23 cellular contexts compared by ENCODE assay signal in the genomic region with DNA sequence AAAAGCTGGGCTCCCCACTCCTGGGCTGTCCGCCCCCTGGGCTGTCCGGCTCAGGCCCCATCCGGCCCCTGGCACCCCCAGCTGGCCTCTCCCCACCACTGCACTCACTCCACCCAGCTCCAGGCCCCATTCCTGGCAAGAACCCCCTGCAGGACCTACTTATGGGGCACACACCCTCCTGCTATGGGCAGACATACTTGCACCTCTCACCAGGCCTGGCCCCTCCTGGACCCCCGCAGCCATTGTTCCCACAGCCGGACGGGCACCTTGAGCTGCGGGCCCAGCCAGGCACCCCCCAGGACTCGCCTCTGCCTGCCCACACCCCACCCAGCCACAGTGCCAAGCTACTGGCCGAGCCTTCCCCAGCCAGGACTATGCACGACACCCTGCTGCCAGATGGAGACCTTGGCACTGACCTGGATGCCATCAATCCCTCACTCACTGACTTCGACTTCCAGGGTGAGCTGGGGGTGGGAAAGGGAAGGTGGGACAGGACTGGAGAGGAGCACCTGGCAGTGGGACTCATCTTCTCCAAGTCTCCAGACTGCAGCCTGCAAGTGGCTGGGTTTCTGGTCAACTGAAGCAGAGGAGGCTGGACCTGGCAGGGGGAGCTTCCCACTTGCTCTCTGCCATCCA. TPM values are rescaled to one million over a fixed set of nuclear protein-coding genes. Genes with fewer than 3 reads are reported as not detected.
A peak's percentile ranks its signal among the peaks of the same experiment; 100 is the strongest.
DNase-seq lines count a peak whose midpoint lies in the region; ATAC-seq, FAIRE-seq and TF ChIP-seq lines count a peak whose summit lies in the region.
"Had no signal": no experiment of that assay in that cellular context is flagged by ENCODE, and none has a peak within 500 bp of the region (broad histone marks: within the 10 kb centered on the region; RNA-seq: fewer than 3 reads in every experiment).

No MANE protein-coding gene starts in this region.

- H4K20me1 ChIP-seq in GM12878 (ENCODE audit: control insufficient read depth, insufficient read depth): no peaks in the 10 kb centered on the region

- no peak for TF ChIP-seq POLR2A in GM12878 (IDR thresholded peaks at IDR 0.05; ENCODE audit: low read depth, low read length)

- H3K4me1 ChIP-seq in GM12878 (ENCODE audit: control insufficient read depth, insufficient read depth, low read length): no peaks in the 10 kb centered on the region

- no peak for TF ChIP-seq RAD21 in GM12878 (IDR thresholded peaks at IDR 0.05; ENCODE audit: insufficient read depth, low read depth, low read length)

- no TSS peak for BruUV-seq in GM12878 (replicated peaks; lab: Mats Ljungman, UMichigan)

- H3K9me3 Mint-ChIP-seq in stimulated activated effector memory CD8-positive, alpha-beta T cell treated with anti-CD3 and anti-CD28 coated beads, Interleukin-12 subunit alpha, Interleukin-12 subunit beta, amount 100 ng/mL, for 72 hours: no peaks in the 10 kb centered on the region
- no peaks in the 10 kb centered on the region for H3K9me3 Mint-ChIP-seq in activated T-cell treated with anti-CD3 and anti-CD28 coated beads, Interleukin-2, amount 50 U/mL, for 24 hours

- H3K27ac ChIP-seq in GM12878 (ENCODE audit: control insufficient read depth, insufficient read depth): no peak overlapping the region
- H3K27ac ChIP-seq: HL-60, SK-N-MC had no signal

- CTCF ChIA-PET in GM12878 (lab: Yijun Ruan, JAX): interaction anchor here (0.6 to 4.2 kb wide), 3 partner anchors 38 to 641 kb away, joined by 3 to 59 read pairs (median 4); no protein-coding TSS in a partner anchor

- H2AFZ ChIP-seq in GM12878 (ENCODE audit: control insufficient read depth, low read depth, low read length): no peak overlapping the region

- TF ChIP-seq CTCF in GM13977 (IDR thresholded peaks at IDR 0.05; ENCODE audit: extremely low read depth, insufficient read depth, missing control alignments) (peak; percentile 14), GM12878 (IDR thresholded peaks at IDR 0.05 in 2 of 3, conservative IDR thresholded peaks at IDR 0.05 in 1 of 3; ENCODE audit: control insufficient read depth in 2 of 3, extremely low read depth in 1 of 3, insufficient read depth in 1 of 3, low read depth in 3 of 3, low read length in 3 of 3) (no peak)

- no peak overlapping the region for H3K4me3 Mint-ChIP-seq in stimulated activated effector memory CD8-positive, alpha-beta T cell treated with anti-CD3 and anti-CD28 coated beads, Interleukin-12 subunit alpha, Interleukin-12 subunit beta, amount 100 ng/mL, for 72 hours
- no peak overlapping the region for H3K4me3 Mint-ChIP-seq in activated T-cell treated with anti-CD3 and anti-CD28 coated beads, Interleukin-2, amount 50 U/mL, for 24 hours
- H3K4me3 Mint-ChIP-seq: CD4-positive, CD25-positive, alpha-beta regulatory T cell had no signal

- intact Hi-C loops in GM12878 (cut with micrococcal nuclease; ENCODE audit: unreplicated experiment): no loop called here

- no peaks in the 10 kb centered on the region for H3K9me3 ChIP-seq in GM12878 (replicated peaks; ENCODE audit: control insufficient read depth, insufficient read depth, low read length)

- peak overlapping the region; percentile 11 for H3K27ac Mint-ChIP-seq in stimulated activated effector memory CD8-positive, alpha-beta T cell treated with anti-CD3 and anti-CD28 coated beads, Interleukin-12 subunit alpha, Interleukin-12 subunit beta, amount 100 ng/mL, for 72 hours
- no peak overlapping the region for H3K27ac Mint-ChIP-seq in activated T-cell treated with anti-CD3 and anti-CD28 coated beads, Interleukin-2, amount 50 U/mL, for 24 hours
- H3K27ac Mint-ChIP-seq: CD4-positive, CD25-positive, alpha-beta regulatory T cell had no signal

- SMC1A ChIA-PET in GM12878 (lab: Charles Lee; ENCODE audit: uncharacterized antibody, unreplicated experiment): interaction anchor here (1.8 kb wide), 1 partner anchor 40 kb away, joined by 5 read pairs; no protein-coding TSS in a partner anchor

- RAD21 ChIA-PET in GM12878 (lab: Charles Lee; ENCODE audit: unreplicated experiment): interaction anchor here (0.8 to 1.4 kb wide), 2 partner anchors 13 to 40 kb away, joined by 4 to 5 read pairs; no protein-coding TSS in a partner anchor

- POLR2A ChIA-PET in GM12878 (lab: Charles Lee): interaction anchor here (1.1 kb wide), 1 partner anchor 30 kb away, joined by 3 read pairs; no protein-coding TSS in a partner anchor

- DNase-seq in GM13977 (ENCODE audit: low spot score) (no peak), GM12878 (ENCODE audit: low read depth, low spot score) (no peak), NCI-H1417 (lab: John Stamatoyannopoulos, UW) (no peak)
- DNase-seq in stimulated activated effector memory CD8-positive, alpha-beta T cell treated with anti-CD3 and anti-CD28 coated beads, Interleukin-12 subunit alpha, Interleukin-12 subunit beta, amount 100 ng/mL, for 72 hours (ENCODE audit: low spot score in 2 of 2): no peak
- no peak for DNase-seq in activated T-cell treated with anti-CD3 and anti-CD28 coated beads, Interleukin-2, amount 50 U/mL, for 24 hours
- DNase-seq: ACHN; CD4-positive, CD25-positive, alpha-beta regulatory T cell; Kasumi-1; NCI-H1105 treated with DMSO at 0.1 percent for 48 hours; NCI-H2029; NCI-H446; NCI-H524 treated with DMSO at 0.1 percent for 48 hours; NCI-H774; SIG-M5 had no signal

- H3K4me2 ChIP-seq in GM12878 (ENCODE audit: control insufficient read depth, insufficient read depth): no peak overlapping the region

- in situ Hi-C loops in GM13977 (cut with MboI; ENCODE audit: low pct_unique_long_range_greater_than_20kb, low sequenced_read_pairs, unreplicated experiment) (loop anchor here (25.0 kb wide), 1 partner anchor 148 kb away; no protein-coding TSS in a partner anchor), GM12878 (cut with MboI) (no loop called here)

- peaks cover 5% of the 10 kb centered on the region for H3K4me1 Mint-ChIP-seq in stimulated activated effector memory CD8-positive, alpha-beta T cell treated with anti-CD3 and anti-CD28 coated beads, Interleukin-12 subunit alpha, Interleukin-12 subunit beta, amount 100 ng/mL, for 72 hours
- H3K4me1 Mint-ChIP-seq in activated T-cell treated with anti-CD3 and anti-CD28 coated beads, Interleukin-2, amount 50 U/mL, for 24 hours (ENCODE audit: low read depth): no peaks in the 10 kb centered on the region

- no peak for FAIRE-seq in GM12878 (lab: Jason Lieb, UNC)
- FAIRE-seq: D721Med, G401.6, H54, RCC 7860 had no signal

- no peaks in the 10 kb centered on the region for H3K36me3 ChIP-seq in GM12878 (ENCODE audit: control insufficient read depth in 2 of 2, insufficient read depth in 2 of 2, low read length in 1 of 2)

- no peaks in the 10 kb centered on the region; a peak in 1 of 4 replicates for H3K27me3 ChIP-seq in GM12878 (replicated peaks in 1 of 2; ENCODE audit: control insufficient read depth in 2 of 2, insufficient read depth in 2 of 2, low read length in 1 of 2)

- WGBS in GM12878 (ENCODE audit: insufficient coverage, insufficient replicate concordance, low lambda C conversion rate, missing lambda C conversion rate): 27% methylated on average over 11 of the region's 11 CpGs

- H3K4me3 ChIP-seq in GM12878: no peak overlapping the region
- H3K4me3 ChIP-seq: SK-N-MC had no signal

- no peaks in the 10 kb centered on the region for H3K36me3 Mint-ChIP-seq in stimulated activated effector memory CD8-positive, alpha-beta T cell treated with anti-CD3 and anti-CD28 coated beads, Interleukin-12 subunit alpha, Interleukin-12 subunit beta, amount 100 ng/mL, for 72 hours
- H3K36me3 Mint-ChIP-seq in activated T-cell treated with anti-CD3 and anti-CD28 coated beads, Interleukin-2, amount 50 U/mL, for 24 hours (ENCODE audit: low read depth): no peaks in the 10 kb centered on the region
- H3K36me3 Mint-ChIP-seq: CD4-positive, CD25-positive, alpha-beta regulatory T cell had no signal

- H3K79me2 ChIP-seq in GM12878 (ENCODE audit: control insufficient read depth, insufficient read depth, low read length): no peaks in the 10 kb centered on the region

- H3K9ac ChIP-seq in GM12878 (ENCODE audit: control insufficient read depth, insufficient read depth, low read length): no peak overlapping the region

- ATAC-seq in GM12878: peak; percentile 30; the same call in 1 of the 3 replicates
- no peak for ATAC-seq in stimulated activated effector memory CD8-positive, alpha-beta T cell treated with anti-CD3 and anti-CD28 coated beads, Interleukin-12 subunit alpha, Interleukin-12 subunit beta, amount 100 ng/mL, for 72 hours

- no peak for TF ChIP-seq EP300 in GM12878 (IDR thresholded peaks at IDR 0.05; ENCODE audit: borderline replicate concordance in 1 of 2, control insufficient read depth in 1 of 2, low read depth in 2 of 2, low read length in 2 of 2)

- no peaks in the 10 kb centered on the region for H3K27me3 Mint-ChIP-seq in activated T-cell treated with anti-CD3 and anti-CD28 coated beads, Interleukin-2, amount 50 U/mL, for 24 hours
- H3K27me3 Mint-ChIP-seq: CD4-positive, CD25-positive, alpha-beta regulatory T cell had no signal

RNA-seq across cellular contexts. Expression of a gene that starts 17.6 kb away (rescaled TPM):
- total RNA-seq in GM12878 (2013; cell fraction: nucleolus; rRNA removed): 161 and 194 TPM in 2 replicates
- 109 and 117 TPM in 2 replicates for total RNA-seq in GM12878 (2014; rRNA removed)
- 45.6 and 47.2 TPM in 2 replicates for total RNA-seq in GM12878 (2014; rRNA removed; fragmentation: Illumina TruSeq; extraction: Trizol)
- 70.7 and 75.6 TPM in 2 replicates for total RNA-seq in GM12878 (2021)
- 22.1 TPM for polyA plus RNA-seq in GM12878 (2011; ENCODE audit: low read depth)
- 275 and 436 TPM in 2 replicates for polyA plus RNA-seq in GM12878 (2011; rRNA removed)
- polyA plus RNA-seq in GM12878 (2011; cell fraction: cytosol; rRNA removed): 263 and 384 TPM in 2 replicates
- polyA plus RNA-seq in GM12878 (2011; cell fraction: nucleus; rRNA removed): 704 and 944 TPM in 2 replicates
- 46.6 and 60.8 TPM in 2 replicates for polyA plus RNA-seq in GM12878 (2012)
- polyA plus RNA-seq in GM12878 (2014; fragmentation: Illumina TruSeq; extraction: Trizol): 28.9 and 68.4 TPM in 2 replicates
- polyA plus RNA-seq in GM12878 (2014; fragmentation: Nextera tagmentation; extraction: Ambion mirVana): 1 to 10 TPM; 2.7 to 7.4 TPM
- 126 and 135 TPM in 2 replicates for polyA plus RNA-seq in GM12878 (2014; rRNA removed)
- polyA plus RNA-seq in GM12878 (2016; fragmentation: Nextera tagmentation; extraction: Ambion mirVana): 10 to 100 TPM; 38.5 to 46.1 TPM
- polyA minus RNA-seq in GM12878 (2011; rRNA and poly(A)+ RNA removed): 124 and 179 TPM in 2 replicates
- 49.2 and 83.6 TPM in 2 replicates for polyA minus RNA-seq in GM12878 (2011; cell fraction: cytosol; rRNA and poly(A)+ RNA removed)
- 211 and 217 TPM in 2 replicates for polyA minus RNA-seq in GM12878 (2011; cell fraction: nucleus; rRNA and poly(A)+ RNA removed)

RNA-seq across cellular contexts. Expression of a gene that starts 28.7 kb away (rescaled TPM):
- not detected in 2 replicates for total RNA-seq in GM12878 (2013; cell fraction: nucleolus; rRNA removed)
- total RNA-seq in GM12878 (2014; rRNA removed) (not detected in 2 replicates), GM12878 (2014; rRNA removed; fragmentation: Illumina TruSeq; extraction: Trizol) (not detected in 2 replicates), GM12878 (2021) (not detected in 2 replicates)
- not detected for polyA plus RNA-seq in GM12878 (2011; ENCODE audit: low read depth)
- polyA plus RNA-seq in GM12878 (2011; rRNA removed) (not detected in 2 replicates), GM12878 (2014; fragmentation: Illumina TruSeq; extraction: Trizol) (not detected in 2 replicates), GM12878 (2014; fragmentation: Nextera tagmentation; extraction: Ambion mirVana) (not detected), GM12878 (2014; rRNA removed) (not detected in 2 replicates), GM12878 (2016; fragmentation: Nextera tagmentation; extraction: Ambion mirVana) (not detected)
- not detected in 2 replicates for polyA plus RNA-seq in GM12878 (2011; cell fraction: cytosol; rRNA removed)
- not detected in 2 replicates for polyA plus RNA-seq in GM12878 (2011; cell fraction: nucleus; rRNA removed)
- 0.03 TPM in 1 of 2 replicates, not detected in the other for polyA plus RNA-seq in GM12878 (2012)
- not detected in 2 replicates for polyA minus RNA-seq in GM12878 (2011; rRNA and poly(A)+ RNA removed)
- not detected in 2 replicates for polyA minus RNA-seq in GM12878 (2011; cell fraction: cytosol; rRNA and poly(A)+ RNA removed)
- polyA minus RNA-seq in GM12878 (2011; cell fraction: nucleus; rRNA and poly(A)+ RNA removed): not detected in 2 replicates
- total RNA-seq: CD4-positive, CD25-positive, alpha-beta regulatory T cell; M059J; T-helper 1 cell treated with Interleukin-12 subunit alpha and Interleukin-12 subunit beta and Interleukin-4 antibody, amounts not matched to agents 30 ng/mL and 1 ng/mL, for 36 hours had no signal
- polyA plus RNA-seq: BJ; CD4-positive, CD25-positive, alpha-beta regulatory T cell had no signal

RNA-seq across cellular contexts. Expression of a gene that starts 36.5 kb away (rescaled TPM):
- total RNA-seq in GM12878 (2013; cell fraction: nucleolus; rRNA removed): 125 and 128 TPM in 2 replicates
- total RNA-seq in GM12878 (2014; rRNA removed) (54.7 and 55.1 TPM in 2 replicates), GM12878 (2014; rRNA removed; fragmentation: Illumina TruSeq; extraction: Trizol) (32.8 and 36.0 TPM in 2 replicates), GM12878 (2021) (71.3 and 73.7 TPM in 2 replicates)
- 37.0 TPM for polyA plus RNA-seq in GM12878 (2011; ENCODE audit: low read depth)
- polyA plus RNA-seq in GM12878 (2011; rRNA removed) (32.2 and 41.7 TPM in 2 replicates), GM12878 (2014; fragmentation: Illumina TruSeq; extraction: Trizol) (62.0 and 70.6 TPM in 2 replicates), GM12878 (2014; fragmentation: Nextera tagmentation; extraction: Ambion mirVana) (10 to 100 TPM; 27.5 to 32.2 TPM), GM12878 (2014; rRNA removed) (46.8 and 47.0 TPM in 2 replicates), GM12878 (2016; fragmentation: Nextera tagmentation; extraction: Ambion mirVana) (10 to 100 TPM; 67.9 to 71.8 TPM)
- polyA plus RNA-seq in GM12878 (2011; cell fraction: cytosol; rRNA removed): 80.6 and 93.3 TPM in 2 replicates
- 105 and 109 TPM in 2 replicates for polyA plus RNA-seq in GM12878 (2011; cell fraction: nucleus; rRNA removed)
- polyA plus RNA-seq in GM12878 (2012): 64.2 and 67.9 TPM in 2 replicates
- polyA minus RNA-seq in GM12878 (2011; rRNA and poly(A)+ RNA removed): 35.0 and 59.7 TPM in 2 replicates
- polyA minus RNA-seq in GM12878 (2011; cell fraction: cytosol; rRNA and poly(A)+ RNA removed): 27.9 and 28.9 TPM in 2 replicates
- 28.0 and 40.9 TPM in 2 replicates for polyA minus RNA-seq in GM12878 (2011; cell fraction: nucleus; rRNA and poly(A)+ RNA removed)

RNA-seq across cellular contexts. Expression of a gene that starts 41.8 kb away (rescaled TPM):
- total RNA-seq in GM12878 (2013; cell fraction: nucleolus; rRNA removed): 72.5 and 78.6 TPM in 2 replicates
- total RNA-seq in GM12878 (2014; rRNA removed) (110 and 119 TPM in 2 replicates), GM12878 (2014; rRNA removed; fragmentation: Illumina TruSeq; extraction: Trizol) (55.9 and 62.4 TPM in 2 replicates), GM12878 (2021) (59.9 and 71.4 TPM in 2 replicates)
- polyA plus RNA-seq in GM12878 (2011; ENCODE audit: low read depth): 279 TPM
- polyA plus RNA-seq in GM12878 (2011; rRNA removed) (109 and 268 TPM in 2 replicates), GM12878 (2014; fragmentation: Illumina TruSeq; extraction: Trizol) (62.1 and 89.8 TPM in 2 replicates), GM12878 (2014; fragmentation: Nextera tagmentation; extraction: Ambion mirVana) (100 to 1,000 TPM in 1 of 2 experiments, 10 to 100 TPM in 1; 66.6 to 107 TPM), GM12878 (2014; rRNA removed) (121 and 140 TPM in 2 replicates), GM12878 (2016; fragmentation: Nextera tagmentation; extraction: Ambion mirVana) (10 to 100 TPM; 16.0 to 19.3 TPM)
- polyA plus RNA-seq in GM12878 (2011; cell fraction: cytosol; rRNA removed): 315 and 402 TPM in 2 replicates
- polyA plus RNA-seq in GM12878 (2011; cell fraction: nucleus; rRNA removed): 308 and 460 TPM in 2 replicates
- 312 and 405 TPM in 2 replicates for polyA plus RNA-seq in GM12878 (2012)
- 274 and 308 TPM in 2 replicates for polyA minus RNA-seq in GM12878 (2011; rRNA and poly(A)+ RNA removed)
- 52.6 and 67.9 TPM in 2 replicates for polyA minus RNA-seq in GM12878 (2011; cell fraction: cytosol; rRNA and poly(A)+ RNA removed)
- 59.0 and 74.1 TPM in 2 replicates for polyA minus RNA-seq in GM12878 (2011; cell fraction: nucleus; rRNA and poly(A)+ RNA removed)
